In genomic region chr12:53500119-53500775, GRCh38 we compare ENCODE assay signal across 8 cellular contexts. TPM values are rescaled to one million over a fixed set of nuclear protein-coding genes. Genes with fewer than 3 reads are reported as not detected.
DNase-seq lines count a peak whose midpoint lies in the region; ATAC-seq and TF ChIP-seq lines count a peak whose summit lies in the region.

No MANE protein-coding gene starts in this region.

- H3K36me3 Mint-ChIP-seq in activated B cell treated with CpG ODN at 0.5 μM for 24 hours (ENCODE audit: low read depth) = peaks cover 15% of the 10 kb centered on the region

- intact Hi-C loops in activated B cell treated with CpG ODN at 0.5 μM for 24 hours (cut with micrococcal nuclease) = loop anchor here (1.0 to 10.0 kb wide), 7 partner anchors 49 to 455 kb away; partner anchors contain the start of genes CSAD, PFDN5, PRR13 and ZNF740

- POLR2A ChIA-PET in BJ (lab: Charles Lee) (interaction anchor here (0.6 to 1.4 kb wide), 5 partner anchors 8 to 1353 kb away, joined by 3 to 8 read pairs (median 4); no protein-coding TSS in a partner anchor), activated B cell treated with CpG ODN at 0.5 μM for 24 hours (lab: Charles Lee) (interaction anchor here (0.6 to 3.2 kb wide), 39 partner anchors 9 to 780 kb away, joined by 3 to 53 read pairs (median 7); partner anchors contain the start of genes AAAS, ATP5MC2, CBX5 and CSAD)

- peak overlapping the region; percentile 92 for H3K4me3 Mint-ChIP-seq in activated B cell treated with CpG ODN at 0.5 μM for 24 hours

- H3K9me3 Mint-ChIP-seq in activated B cell treated with CpG ODN at 0.5 μM for 24 hours = no peaks in the 10 kb centered on the region

- H3K27me3 Mint-ChIP-seq in activated B cell treated with CpG ODN at 0.5 μM for 24 hours = no peaks in the 10 kb centered on the region

- peak overlapping the region; percentile 89 for H3K4me3 ChIP-seq in BJ (ENCODE audit: low read depth, low read length)

- peak overlapping the region; percentile 96 for H3K27ac Mint-ChIP-seq in activated B cell treated with CpG ODN at 0.5 μM for 24 hours

- H3K4me1 Mint-ChIP-seq in activated B cell treated with CpG ODN at 0.5 μM for 24 hours = peaks cover 36% of the 10 kb centered on the region

- CTCF ChIA-PET in BJ (lab: Yijun Ruan, JAX) (interaction anchor here (1.0 to 1.8 kb wide), 6 partner anchors 9 to 179 kb away, joined by 4 to 9 read pairs (median 6); partner anchors contain the start of gene AAAS), activated B cell treated with CpG ODN at 0.5 μM for 24 hours (lab: Charles Lee) (interaction anchor here (0.7 to 1.5 kb wide), 4 partner anchors 9 to 179 kb away, joined by 3 to 7 read pairs (median 4); partner anchors contain the start of gene AAAS)

- TF ChIP-seq CTCF in BJ (IDR thresholded peaks at IDR 0.05; ENCODE audit: insufficient read depth, low read depth, low read length) (no peak), activated B cell treated with CpG ODN at 0.5 μM for 24 hours (IDR thresholded peaks at IDR 0.05) (no peak)

- ATAC-seq in HG03575 (IDR thresholded peaks at IDR 0.05; ENCODE audit: extremely low read depth, insufficient number of reproducible peaks, low FRiP score, unreplicated experiment) (peak; percentile 36), activated B cell treated with CpG ODN at 0.5 μM for 24 hours (ENCODE audit: low read depth) (no peak), HG02798 (IDR thresholded peaks at IDR 0.05; ENCODE audit: poor library complexity, unreplicated experiment) (no peak), GM19324 (IDR thresholded peaks at IDR 0.05; ENCODE audit: low FRiP score, unreplicated experiment) (no peak)

- peaks cover 6% of the 10 kb centered on the region for H3K36me3 ChIP-seq in BJ (ENCODE audit: control insufficient read depth, insufficient read depth, low read length)

- DNase-seq in BJ (ENCODE audit: low read depth) = no peak
- no peak for DNase-seq in activated B cell treated with CpG ODN at 0.5 μM for 24 hours
- DNase-seq in globus pallidus (ENCODE audit: low spot score) = peak; percentile 64
- peak; percentile 82 for DNase-seq in pons (ENCODE audit: low spot score)
- DNase-seq in occipital lobe (lab: John Stamatoyannopoulos, UW) = no peak

- no peaks in the 10 kb centered on the region for H3K27me3 ChIP-seq in BJ (ENCODE audit: control insufficient read depth, insufficient read depth, low read length)

RNA-seq across cellular contexts. Expression of gene TARBP2, which starts 0.8 kb away (rescaled TPM):
- polyA plus RNA-seq in BJ (2011; rRNA removed) = 33.9 and 44.9 TPM in 2 replicates
- polyA minus RNA-seq in BJ (2011; rRNA and poly(A)+ RNA removed) = 18.0 and 28.2 TPM in 2 replicates
- 45.7 and 49.6 TPM in 2 replicates for total RNA-seq in activated B cell treated with CpG ODN at 0.5 μM for 24 hours
- 28.1 TPM for total RNA-seq in occipital lobe

RNA-seq across cellular contexts. Expression of gene MAP3K12, which starts 1.0 kb away (rescaled TPM):
- 43.9 and 61.2 TPM in 2 replicates for polyA plus RNA-seq in BJ (2011; rRNA removed)
- polyA minus RNA-seq in BJ (2011; rRNA and poly(A)+ RNA removed) = 34.0 and 61.7 TPM in 2 replicates
- 3.6 and 6.0 TPM in 2 replicates for total RNA-seq in activated B cell treated with CpG ODN at 0.5 μM for 24 hours
- total RNA-seq in occipital lobe = 30.9 TPM

RNA-seq across cellular contexts. Expression of gene NPFF, which starts 7.0 kb away (rescaled TPM):
- not detected in 2 replicates for polyA plus RNA-seq in BJ (2011; rRNA removed)
- polyA minus RNA-seq in BJ (2011; rRNA and poly(A)+ RNA removed) = not detected in 2 replicates
- not detected in 2 replicates for total RNA-seq in activated B cell treated with CpG ODN at 0.5 μM for 24 hours
- not detected for total RNA-seq in occipital lobe

RNA-seq across cellular contexts. Expression of gene PCBP2, which starts 48.3 kb away (rescaled TPM):
- polyA plus RNA-seq in BJ (2011; rRNA removed) = 267 and 268 TPM in 2 replicates
- polyA minus RNA-seq in BJ (2011; rRNA and poly(A)+ RNA removed) = 695 and 965 TPM in 2 replicates
- total RNA-seq in activated B cell treated with CpG ODN at 0.5 μM for 24 hours (841 and 853 TPM in 2 replicates), occipital lobe (181 TPM)

RNA-seq across cellular contexts. Expression of gene PRR13, which starts 58.7 kb away (rescaled TPM):
- polyA plus RNA-seq in BJ (2011; rRNA removed) = 66.4 and 73.2 TPM in 2 replicates
- 57.6 and 62.9 TPM in 2 replicates for polyA minus RNA-seq in BJ (2011; rRNA and poly(A)+ RNA removed)
- total RNA-seq in activated B cell treated with CpG ODN at 0.5 μM for 24 hours (266 and 288 TPM in 2 replicates), occipital lobe (5.9 TPM)

Comparison
In these comparisons a context has a peak if more than half of its experiments do, and no peak if none do; other contexts are left out.
1. DNase-seq: peak in globus pallidus (single experiment) and pons (single experiment); none in BJ (single experiment), activated B cell treated with CpG ODN at 0.5 μM for 24 hours (single experiment) and occipital lobe (single experiment).